Comparison of ENCODE assay signal across 10 cellular contexts in genomic region chr9:122380293-122380692, GRCh38.
"Had no signal": no experiment of that assay in that cellular context is flagged by ENCODE, and none has a peak within 500 bp of the region (broad histone marks: within the 10 kb centered on the region; RNA-seq: fewer than 3 reads in every experiment).

No MANE protein-coding gene starts in this region.

- DNase-seq: GM23248, GOT3, H7, Karpas-422, KBM-7 had no signal

- H3K27ac ChIP-seq: GM23248, KMS-11 had no signal

- H3K4me3 ChIP-seq: GM23248, HAP-1 had no signal

- H2AFZ ChIP-seq: GM23248 had no signal

- H3K4me2 ChIP-seq: KMS-11 had no signal

- FAIRE-seq: HepG2, HTR-8/SVneo had no signal

- ATAC-seq: HCT116, HepG2 had no signal

- H3K4me1 ChIP-seq: HAP-1 had no signal

- H3K36me3 ChIP-seq: HAP-1 had no signal

- H3K9ac ChIP-seq: GM23248, KMS-11 had no signal

- H3K9me3 ChIP-seq: HAP-1 had no signal
